10 cellular contexts compared by ENCODE assay signal in genomic region chr10:104139221-104139620, GRCh38. TPM values are rescaled to one million over a fixed set of nuclear protein-coding genes. Genes with fewer than 3 reads are reported as not detected.
A peak's percentile ranks its signal among the peaks of the same experiment; 100 is the strongest.
DNase-seq lines count a peak whose midpoint lies in the region; ATAC-seq and TF ChIP-seq lines count a peak whose summit lies in the region.
"Had no signal": no experiment of that assay in that cellular context is flagged by ENCODE, and none has a peak within 500 bp of the region (broad histone marks: within the 10 kb centered on the region; RNA-seq: fewer than 3 reads in every experiment).

No MANE protein-coding gene starts in this region.

- no peaks in the 10 kb centered on the region for H3K4me1 ChIP-seq in DND-41 (ENCODE audit: insufficient read depth, low read length)

- H3K27ac ChIP-seq in DND-41 (ENCODE audit: low read length) = no peak overlapping the region
- H3K27ac ChIP-seq: GM23248 had no signal

- no peaks in the 10 kb centered on the region for H3K79me2 ChIP-seq in DND-41 (ENCODE audit: insufficient read depth, low read length)

- H3K9ac ChIP-seq in DND-41 (ENCODE audit: low read depth, low read length) = no peak overlapping the region
- H3K9ac ChIP-seq: GM23248 had no signal

- TF ChIP-seq CTCF in DND-41 (IDR thresholded peaks at IDR 0.05; ENCODE audit: borderline replicate concordance, extremely low read depth, low read length, poor library complexity, severe bottlenecking) = peak; percentile 49
- TF ChIP-seq CTCF in kidney epithelial cell (IDR thresholded peaks at IDR 0.05; ENCODE audit: insufficient read depth, low read length, poor library complexity, severe bottlenecking) = peak; percentile 43

- 0 out of 3 replicates have a peak, but pooled peaks have one; percentile 42 for ATAC-seq in DND-41 (ENCODE audit: insufficient read depth, low read depth)
- no peak for ATAC-seq in GM18867 (IDR thresholded peaks at IDR 0.05; ENCODE audit: unreplicated experiment)
- ATAC-seq in HG03378 (IDR thresholded peaks at IDR 0.05; ENCODE audit: unreplicated experiment) = no peak
- no peak for ATAC-seq in HG02678 (IDR thresholded peaks at IDR 0.05; ENCODE audit: unreplicated experiment)

- DNase-seq in DND-41 (no peak), H7 (peak; percentile 17), SK-MEL-5 (ENCODE audit: low read depth, low spot score) (peak; percentile 32), kidney epithelial cell (ENCODE audit: low read depth) (no peak)
- DNase-seq: activated effector memory CD4-positive, alpha-beta T cell treated with Interleukin-2 at 50 U/mL for 16 hours; GM23248; NCI-H2227 treated with DMSO at 0.1 percent for 48 hours had no signal

- H3K27me3 ChIP-seq in DND-41 (ENCODE audit: insufficient read depth, low read length, poor library complexity) = peaks cover 13% of the 10 kb centered on the region
- H3K27me3 ChIP-seq in H7 (ENCODE audit: control insufficient read depth, insufficient read depth, low read length) = no peaks in the 10 kb centered on the region
- no peaks in the 10 kb centered on the region for H3K27me3 ChIP-seq in kidney epithelial cell (ENCODE audit: control insufficient read depth, insufficient read depth, low read length)

- no peaks in the 10 kb centered on the region for H4K20me1 ChIP-seq in DND-41 (ENCODE audit: insufficient read depth, low read length)

- in situ Hi-C loops in SK-MEL-5 (cut with HindIII; ENCODE audit: low pct_unique_long_range_greater_than_20kb, low sequenced_read_pairs) = no loop called here

- no peak overlapping the region for H2AFZ ChIP-seq in DND-41 (ENCODE audit: low read depth, low read length)
- H2AFZ ChIP-seq: GM23248 had no signal

- H3K36me3 ChIP-seq in DND-41 (ENCODE audit: insufficient read depth, low read length) = no peaks in the 10 kb centered on the region
- no peaks in the 10 kb centered on the region for H3K36me3 ChIP-seq in H7 (replicated peaks; ENCODE audit: control insufficient read depth, insufficient read depth, low read length)
- H3K36me3 ChIP-seq in kidney epithelial cell (ENCODE audit: control insufficient read depth, insufficient read depth, low read length) = no peaks in the 10 kb centered on the region

- no peak overlapping the region for H3K4me2 ChIP-seq in DND-41 (ENCODE audit: insufficient read depth, low read length)

- H3K9me3 ChIP-seq in DND-41 (ENCODE audit: insufficient read depth, low read length, severe bottlenecking) = no peaks in the 10 kb centered on the region

- H3K4me3 ChIP-seq in DND-41 (ENCODE audit: low read depth in 1 of 2, low read length in 2 of 2) (no peak overlapping the region), H7 (ENCODE audit: insufficient read depth, low read depth, low read length) (no peak overlapping the region), kidney epithelial cell (ENCODE audit: low read depth, low read length) (no peak overlapping the region)
- H3K4me3 ChIP-seq: GM23248 had no signal

RNA-seq across cellular contexts. Expression of gene SFR1, which starts 17.2 kb away (rescaled TPM):
- total RNA-seq in H7 (2014; rRNA removed; shearing (Covaris generic)) = 17.6 and 18.5 TPM in 2 replicates
- total RNA-seq in SK-MEL-5 (2014; rRNA removed; shearing (Covaris generic)) = 7.2 and 8.6 TPM in 2 replicates
- polyA plus RNA-seq in SK-MEL-5 (2015; cell fraction: cytosol; rRNA removed) = 5.3 and 5.4 TPM in 2 replicates
- 5.2 and 9.1 TPM in 2 replicates for polyA plus RNA-seq in SK-MEL-5 (2015; cell fraction: nucleus; rRNA removed)
- 11.0 and 12.8 TPM in 2 replicates for total RNA-seq in kidney epithelial cell

RNA-seq across cellular contexts. Expression of gene COL17A1, which starts 53.5 kb away (rescaled TPM):
- 0.59 and 1.0 TPM in 2 replicates for total RNA-seq in H7 (2014; rRNA removed; shearing (Covaris generic))
- total RNA-seq in SK-MEL-5 (2014; rRNA removed; shearing (Covaris generic)) = 0.43 and 0.45 TPM in 2 replicates
- 0.05 and 0.31 TPM in 2 replicates for polyA plus RNA-seq in SK-MEL-5 (2015; cell fraction: cytosol; rRNA removed)
- polyA plus RNA-seq in SK-MEL-5 (2015; cell fraction: nucleus; rRNA removed) = 2.1 TPM in 1 of 2 replicates, not detected in the other
- 0.21 and 0.33 TPM in 2 replicates for total RNA-seq in kidney epithelial cell
- total RNA-seq: GM23248 had no signal

Comparison
In these comparisons a context has a peak if more than half of its experiments do, and no peak if none do; other contexts are left out.
1. DNase-seq: peak in H7 (single experiment) and SK-MEL-5 (single experiment); none in DND-41 (single experiment) and kidney epithelial cell (single experiment).